ENCODE assay signal across 2 cellular contexts in the genomic region with DNA sequence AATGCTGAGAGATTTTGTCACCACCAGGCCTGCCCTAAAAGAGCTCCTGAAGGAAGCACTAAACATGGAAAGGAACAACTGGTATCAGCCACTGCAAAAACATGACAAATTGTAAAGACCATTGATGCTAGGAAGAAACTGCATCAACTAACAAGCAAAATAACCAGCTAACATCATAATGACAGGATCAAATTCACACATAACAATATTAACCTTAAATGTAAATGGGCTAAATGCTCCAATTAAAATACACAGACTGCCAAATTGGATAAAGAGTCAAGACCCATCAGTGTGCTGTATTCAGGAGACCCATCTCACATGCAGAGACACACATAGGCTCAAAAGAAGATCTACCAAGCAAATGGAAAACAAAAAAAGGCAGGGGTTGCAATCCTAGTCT. TPM values are rescaled to one million over a fixed set of nuclear protein-coding genes. Genes with fewer than 3 reads are reported as not detected.
"Had no signal": no experiment of that assay in that cellular context is flagged by ENCODE, and none has a peak within 500 bp of the region (broad histone marks: within the 10 kb centered on the region; RNA-seq: fewer than 3 reads in every experiment).

No MANE protein-coding gene starts in this region.

RNA-seq across cellular contexts. Expression of gene ANKRD55, which starts 9.8 kb away (rescaled TPM):
- total RNA-seq: G401, GM12878 had no signal
